ENCODE assay signal across 1 cellular context in the genomic region with DNA sequence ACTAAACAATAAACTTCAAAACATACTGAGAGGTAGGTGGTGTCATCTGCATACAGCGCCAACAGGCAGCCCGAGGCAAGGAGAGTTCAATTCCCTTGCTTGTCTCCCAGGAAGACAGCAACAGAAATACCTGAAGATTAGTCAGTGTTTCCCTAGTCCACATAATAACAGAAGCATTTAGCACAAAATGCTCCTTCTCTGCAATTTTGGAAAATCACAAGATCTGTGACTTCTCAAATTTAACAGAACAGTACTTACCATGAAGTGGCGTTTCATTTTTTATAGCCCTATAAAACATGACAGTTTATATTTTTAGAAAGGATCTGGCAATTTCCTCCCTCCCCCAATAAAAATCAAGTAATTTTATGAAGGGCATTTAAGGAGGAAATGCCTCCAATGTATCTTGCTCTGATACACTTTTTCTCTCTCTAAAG.
TF ChIP-seq lines count a peak whose summit lies in the region.

No MANE protein-coding gene starts in this region.

TF ChIP-seq in WTC11, 78 proteins besides CTCF, POLR2A, EP300 and RAD21 (continued from another document):
- TF ChIP-seq, protein P1, sequence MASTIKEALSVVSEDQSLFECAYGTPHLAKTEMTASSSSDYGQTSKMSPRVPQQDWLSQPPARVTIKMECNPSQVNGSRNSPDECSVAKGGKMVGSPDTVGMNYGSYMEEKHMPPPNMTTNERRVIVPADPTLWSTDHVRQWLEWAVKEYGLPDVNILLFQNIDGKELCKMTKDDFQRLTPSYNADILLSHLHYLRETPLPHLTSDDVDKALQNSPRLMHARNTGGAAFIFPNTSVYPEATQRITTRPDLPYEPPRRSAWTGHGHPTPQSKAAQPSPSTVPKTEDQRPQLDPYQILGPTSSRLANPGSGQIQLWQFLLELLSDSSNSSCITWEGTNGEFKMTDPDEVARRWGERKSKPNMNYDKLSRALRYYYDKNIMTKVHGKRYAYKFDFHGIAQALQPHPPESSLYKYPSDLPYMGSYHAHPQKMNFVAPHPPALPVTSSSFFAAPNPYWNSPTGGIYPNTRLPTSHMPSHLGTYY (CRISPR knock-in tag; IDR thresholded peaks at IDR 0.05), result no peak
- TF ChIP-seq JAZF1 (CRISPR knock-in tag; IDR thresholded peaks at IDR 0.05), result no peak
- TF ChIP-seq ZNF317 (CRISPR knock-in tag; IDR thresholded peaks at IDR 0.05; ENCODE audit: borderline replicate concordance, low read depth), result no peak
- TF ChIP-seq, protein P2, sequence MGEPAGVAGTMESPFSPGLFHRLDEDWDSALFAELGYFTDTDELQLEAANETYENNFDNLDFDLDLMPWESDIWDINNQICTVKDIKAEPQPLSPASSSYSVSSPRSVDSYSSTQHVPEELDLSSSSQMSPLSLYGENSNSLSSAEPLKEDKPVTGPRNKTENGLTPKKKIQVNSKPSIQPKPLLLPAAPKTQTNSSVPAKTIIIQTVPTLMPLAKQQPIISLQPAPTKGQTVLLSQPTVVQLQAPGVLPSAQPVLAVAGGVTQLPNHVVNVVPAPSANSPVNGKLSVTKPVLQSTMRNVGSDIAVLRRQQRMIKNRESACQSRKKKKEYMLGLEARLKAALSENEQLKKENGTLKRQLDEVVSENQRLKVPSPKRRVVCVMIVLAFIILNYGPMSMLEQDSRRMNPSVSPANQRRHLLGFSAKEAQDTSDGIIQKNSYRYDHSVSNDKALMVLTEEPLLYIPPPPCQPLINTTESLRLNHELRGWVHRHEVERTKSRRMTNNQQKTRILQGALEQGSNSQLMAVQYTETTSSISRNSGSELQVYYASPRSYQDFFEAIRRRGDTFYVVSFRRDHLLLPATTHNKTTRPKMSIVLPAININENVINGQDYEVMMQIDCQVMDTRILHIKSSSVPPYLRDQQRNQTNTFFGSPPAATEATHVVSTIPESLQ (CRISPR knock-in tag; IDR thresholded peaks at IDR 0.05), result no peak
- no peak for TF ChIP-seq ZNF396 (CRISPR knock-in tag; IDR thresholded peaks at IDR 0.05; ENCODE audit: borderline replicate concordance)
TF ChIP-seq in WTC11: peak in this region for 0.
